Comparison of ENCODE assay signal across 18 cellular contexts in the genomic region with DNA sequence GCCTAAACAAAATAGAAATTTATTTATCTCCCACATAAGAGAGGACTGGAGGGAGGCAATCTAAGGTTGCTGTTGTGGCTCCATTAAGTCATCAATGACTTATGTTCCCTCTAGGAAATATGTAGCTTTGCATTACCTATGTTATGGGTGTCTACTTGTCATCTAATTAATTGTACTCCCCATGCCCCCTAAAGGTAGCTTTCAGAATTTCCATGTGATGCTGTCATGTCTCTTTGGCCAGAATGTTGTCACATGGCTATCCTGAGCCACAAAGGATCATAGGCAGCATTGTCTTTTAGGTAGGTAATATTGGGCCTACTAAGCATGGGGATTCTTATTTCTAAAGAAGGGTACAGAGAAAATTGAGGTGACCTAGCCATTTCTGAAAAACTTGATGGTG.
DNase-seq lines count a peak whose midpoint lies in the region; ATAC-seq, FAIRE-seq and TF ChIP-seq lines count a peak whose summit lies in the region.
"Had no signal": no experiment of that assay in that cellular context is flagged by ENCODE, and none has a peak within 500 bp of the region (broad histone marks: within the 10 kb centered on the region; RNA-seq: fewer than 3 reads in every experiment).

No MANE protein-coding gene starts in this region.

- no peak overlapping the region for H3K4me3 ChIP-seq in bronchial epithelial cell (ENCODE audit: low read depth, low read length)
- H3K4me3 ChIP-seq in MG63, result no peak overlapping the region
- H3K4me3 ChIP-seq: gastroesophageal sphincter had no signal

- ATAC-seq in GM18519 (IDR thresholded peaks at IDR 0.05; ENCODE audit: low FRiP score, unreplicated experiment) (peak; percentile 63), GM21515 (IDR thresholded peaks at IDR 0.05; ENCODE audit: unreplicated experiment) (peak; percentile 54)
- no peak for ATAC-seq in effector memory CD8-positive, alpha-beta T cell (replicated peaks)
- ATAC-seq: gastroesophageal sphincter; natural killer cell treated with Interleukin-12 subunit alpha and Interleukin-12 subunit beta and Interleukin-15 and Interleukin-18, amount 100 ng/mL, for 72 hours; SK-N-SH treated with all-trans-retinoic acid at 6 μM for 48 hours had no signal

- H3K36me3 ChIP-seq in bronchial epithelial cell (ENCODE audit: control insufficient read depth, insufficient read depth, low read length), result no peaks in the 10 kb centered on the region
- H3K36me3 ChIP-seq in MG63, result no peaks in the 10 kb centered on the region
- H3K36me3 ChIP-seq: gastroesophageal sphincter, WERI-Rb-1 had no signal

- H3K36me3 Mint-ChIP-seq in effector memory CD8-positive, alpha-beta T cell (ENCODE audit: insufficient read depth), result no peaks in the 10 kb centered on the region
- H3K36me3 Mint-ChIP-seq: immature natural killer cell; natural killer cell treated with Interleukin-12 subunit alpha and Interleukin-12 subunit beta and Interleukin-15 and Interleukin-18, amount 100 ng/mL, for 72 hours had no signal

- no peak for TF ChIP-seq CTCF in bronchial epithelial cell (IDR thresholded peaks at IDR 0.05; ENCODE audit: insufficient read depth, low read length, severe bottlenecking)

- H3K4me3 Mint-ChIP-seq in effector memory CD8-positive, alpha-beta T cell, result no peak overlapping the region
- H3K4me3 Mint-ChIP-seq: immature natural killer cell; natural killer cell treated with Interleukin-12 subunit alpha and Interleukin-12 subunit beta and Interleukin-15 and Interleukin-18, amount 100 ng/mL, for 72 hours had no signal

- no peak overlapping the region for H3K27ac Mint-ChIP-seq in effector memory CD8-positive, alpha-beta T cell
- H3K27ac Mint-ChIP-seq: immature natural killer cell; natural killer cell treated with Interleukin-12 subunit alpha and Interleukin-12 subunit beta and Interleukin-15 and Interleukin-18, amount 100 ng/mL, for 72 hours had no signal

- H3K4me1 Mint-ChIP-seq in effector memory CD8-positive, alpha-beta T cell (ENCODE audit: low read depth in 2 of 2), result no peaks in the 10 kb centered on the region
- H3K4me1 Mint-ChIP-seq: immature natural killer cell had no signal

- no peaks in the 10 kb centered on the region for H3K9me3 ChIP-seq in MG63
- H3K9me3 ChIP-seq: gastroesophageal sphincter had no signal

- peaks cover 1 to 7% of the 10 kb centered on the region in 2 donors for H3K9me3 Mint-ChIP-seq in effector memory CD8-positive, alpha-beta T cell
- H3K9me3 Mint-ChIP-seq: natural killer cell treated with Interleukin-12 subunit alpha and Interleukin-12 subunit beta and Interleukin-15 and Interleukin-18, amount 100 ng/mL, for 72 hours had no signal

- DNase-seq in NAMALWA (ENCODE audit: low spot score) (peak; percentile 43), bronchial epithelial cell (ENCODE audit: low read depth) (peak; percentile 11), MG63 (no peak), T-helper 2 cell (no peak)
- no peak for DNase-seq in effector memory CD8-positive, alpha-beta T cell
- DNase-seq in stimulated activated CD4-positive, alpha-beta T cell treated with anti-CD3 and anti-CD28 coated beads, Interleukin-4, amount 100 ng/mL, for 4 hours, result no peak
- DNase-seq: activated effector memory CD4-positive, alpha-beta T cell treated with Interleukin-2 at 50 U/mL for 16 hours; amygdala; C1 segment of cervical spinal cord; immature natural killer cell; NCI-H187; stimulated activated CD4-positive, alpha-beta T cell treated with anti-CD3 and anti-CD28 coated beads, Interleukin-12 subunit alpha, Interleukin-12 subunit beta, amount 100 ng/mL, for 4 hours; WERI-Rb-1 had no signal

- H3K27me3 ChIP-seq in bronchial epithelial cell (ENCODE audit: control insufficient read depth, insufficient read depth, low read length), result no peaks in the 10 kb centered on the region
- no peaks in the 10 kb centered on the region for H3K27me3 ChIP-seq in MG63
- H3K27me3 ChIP-seq: gastroesophageal sphincter had no signal

- no peak for FAIRE-seq in bronchial epithelial cell (lab: Jason Lieb, UNC)

- no peaks in the 10 kb centered on the region for H3K27me3 Mint-ChIP-seq in effector memory CD8-positive, alpha-beta T cell
- H3K27me3 Mint-ChIP-seq: natural killer cell treated with Interleukin-12 subunit alpha and Interleukin-12 subunit beta and Interleukin-15 and Interleukin-18, amount 100 ng/mL, for 72 hours had no signal

Comparison
In these comparisons a context has a peak if more than half of its experiments do, and no peak if none do; other contexts are left out.
1. DNase-seq: peak in NAMALWA (single experiment) and bronchial epithelial cell (single experiment); none in effector memory CD8-positive, alpha-beta T cell (0 of 3), MG63 (single experiment), stimulated activated CD4-positive, alpha-beta T cell treated with anti-CD3 and anti-CD28 coated beads, Interleukin-4, amount 100 ng/mL, for 4 hours (0 of 2) and T-helper 2 cell (0 of 5).